ENCODE assay signal across 9 cellular contexts in genomic region chr5:177509361-177509951, GRCh38. TPM values are rescaled to one million over a fixed set of nuclear protein-coding genes. Genes with fewer than 3 reads are reported as not detected.
DNase-seq lines count a peak whose midpoint lies in the region; ATAC-seq and TF ChIP-seq lines count a peak whose summit lies in the region.
"Had no signal": no experiment of that assay in that cellular context is flagged by ENCODE, and none has a peak within 500 bp of the region (broad histone marks: within the 10 kb centered on the region; RNA-seq: fewer than 3 reads in every experiment).

Gene DOK3, minus strand, starts transcription at chr5:177509826. Its CDS starts 286 bp downstream, at chr5:177509540.

- peak within 1 kb of the TSS in 47 of 59 donors; percentile 1 to 57 (median 32) for H3K4me3 ChIP-seq in dorsolateral prefrontal cortex
- H3K4me3 ChIP-seq: cardiac muscle cell had no signal

- no peak for DNase-seq in dorsolateral prefrontal cortex
- no peak for DNase-seq in renal cortical epithelial cell (ENCODE audit: low read depth)
- no peak for DNase-seq in NCI-H2107 treated with DMSO at 0.1 percent for 48 hours (lab: John Stamatoyannopoulos, UW; ENCODE audit: unreplicated experiment)
- no peak for DNase-seq in NCI-H1694 treated with DMSO at 0.1 percent for 48 hours (lab: John Stamatoyannopoulos, UW)
- no peak for DNase-seq in activated T-helper 2 cell treated with anti-CD3 and anti-CD28 coated beads, Interferon-gamma antibody, Interleukin-2, Interleukin-4, amounts not matched to agents 10 μg/mL and 5 μg/mL and 100 μg/mL, durations not matched to agents 14 hours and 24 hours and 36 hours (ENCODE audit: low spot score)

- peaks cover 40% of the 10 kb centered on the region for H3K36me3 Mint-ChIP-seq in activated T-helper 2 cell treated with anti-CD3 and anti-CD28 coated beads, Interferon-gamma antibody, Interleukin-2, Interleukin-4, amounts not matched to agents 10 μg/mL and 5 μg/mL and 100 μg/mL, durations not matched to agents 14 hours and 24 hours and 36 hours (ENCODE audit: low read depth)

- H3K27me3 ChIP-seq in dorsolateral prefrontal cortex = no peaks in the 10 kb centered on the region
- H3K27me3 ChIP-seq: cardiac muscle cell had no signal

- H3K4me1 Mint-ChIP-seq in activated T-helper 2 cell treated with anti-CD3 and anti-CD28 coated beads, Interferon-gamma antibody, Interleukin-2, Interleukin-4, amounts not matched to agents 10 μg/mL and 5 μg/mL and 100 μg/mL, durations not matched to agents 14 hours and 24 hours and 36 hours (ENCODE audit: low read depth) = no peaks in the 10 kb centered on the region

- peak; percentile 3 for ATAC-seq in GM18870 (IDR thresholded peaks at IDR 0.05; ENCODE audit: unreplicated experiment)
- ATAC-seq in HG03520 (IDR thresholded peaks at IDR 0.05; ENCODE audit: unreplicated experiment) = peak; percentile 24
- ATAC-seq in GM21526 (IDR thresholded peaks at IDR 0.05; ENCODE audit: low FRiP score, unreplicated experiment) = no peak

- intact Hi-C loops in dorsolateral prefrontal cortex (cut with DNase I) = loop anchor here in 1 of 2 donors (10.0 kb wide), 1 partner anchor 195 kb away; the partner anchor contains the start of gene MXD3
- intact Hi-C loops in activated T-helper 2 cell treated with anti-CD3 and anti-CD28 coated beads, Interferon-gamma antibody, Interleukin-2, Interleukin-4, amounts not matched to agents 10 μg/mL and 5 μg/mL and 100 μg/mL, durations not matched to agents 14 hours and 24 hours and 36 hours (cut with micrococcal nuclease) = no loop called here

- H3K27ac Mint-ChIP-seq in activated T-helper 2 cell treated with anti-CD3 and anti-CD28 coated beads, Interferon-gamma antibody, Interleukin-2, Interleukin-4, amounts not matched to agents 10 μg/mL and 5 μg/mL and 100 μg/mL, durations not matched to agents 14 hours and 24 hours and 36 hours = no peak within 1 kb of the TSS

- peak within 1 kb of the TSS in 21 of 59 donors; percentile 3 to 75 (median 31) for H3K27ac ChIP-seq in dorsolateral prefrontal cortex
- H3K27ac ChIP-seq: cardiac muscle cell had no signal

- H3K27me3 Mint-ChIP-seq in activated T-helper 2 cell treated with anti-CD3 and anti-CD28 coated beads, Interferon-gamma antibody, Interleukin-2, Interleukin-4, amounts not matched to agents 10 μg/mL and 5 μg/mL and 100 μg/mL, durations not matched to agents 14 hours and 24 hours and 36 hours (ENCODE audit: low read depth) = no peaks in the 10 kb centered on the region

- TF ChIP-seq CTCF in dorsolateral prefrontal cortex (IDR thresholded peaks at IDR 0.05 in 54 of 56, conservative IDR thresholded peaks at IDR 0.05 in 2 of 56; ENCODE audit: low read depth in 1 of 56, partially characterized antibody in 56 of 56) = no peak

- H3K9me3 Mint-ChIP-seq in activated T-helper 2 cell treated with anti-CD3 and anti-CD28 coated beads, Interferon-gamma antibody, Interleukin-2, Interleukin-4, amounts not matched to agents 10 μg/mL and 5 μg/mL and 100 μg/mL, durations not matched to agents 14 hours and 24 hours and 36 hours = no peaks in the 10 kb centered on the region

- no peak within 1 kb of the TSS for H3K4me3 Mint-ChIP-seq in activated T-helper 2 cell treated with anti-CD3 and anti-CD28 coated beads, Interferon-gamma antibody, Interleukin-2, Interleukin-4, amounts not matched to agents 10 μg/mL and 5 μg/mL and 100 μg/mL, durations not matched to agents 14 hours and 24 hours and 36 hours (ENCODE audit: low read depth)

RNA-seq across cellular contexts. Expression of gene DOK3, which starts in this region (rescaled TPM):
- total RNA-seq in dorsolateral prefrontal cortex (10 to 100 TPM in 81 of 120 experiments, 1 to 10 TPM in 39; 4.4 to 26.7 (median 11.1) TPM), renal cortical epithelial cell (0.17 and 13.6 TPM in 2 replicates)
- 3.3 and 4.9 TPM in 2 replicates for total RNA-seq in activated T-helper 2 cell treated with anti-CD3 and anti-CD28 coated beads, Interferon-gamma antibody, Interleukin-2, Interleukin-4, amounts not matched to agents 10 μg/mL and 5 μg/mL and 100 μg/mL, durations not matched to agents 14 hours and 24 hours and 36 hours
